13 cellular contexts compared by ENCODE assay signal in the genomic region with DNA sequence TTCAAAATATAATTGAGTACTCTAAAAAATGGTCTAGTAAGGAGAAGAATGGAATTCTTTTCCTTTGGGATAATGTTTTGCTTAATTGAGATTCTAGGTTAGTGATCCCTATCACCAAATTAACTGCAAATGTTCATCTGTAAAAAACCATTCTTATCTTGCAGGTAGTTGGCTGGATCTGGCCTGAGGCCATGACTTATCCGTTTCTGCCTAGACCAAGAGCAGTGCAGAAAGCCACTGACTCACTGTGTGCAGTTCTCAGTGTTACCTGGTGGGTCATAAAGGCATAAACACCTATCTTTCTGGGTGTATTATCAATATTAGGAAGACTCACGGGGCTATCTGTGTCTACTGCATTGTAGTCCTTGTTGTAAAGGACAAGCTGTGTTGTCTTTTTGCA. TPM values are rescaled to one million over a fixed set of nuclear protein-coding genes. Genes with fewer than 3 reads are reported as not detected.
A peak's percentile ranks its signal among the peaks of the same experiment; 100 is the strongest.
DNase-seq lines count a peak whose midpoint lies in the region; ATAC-seq and TF ChIP-seq lines count a peak whose summit lies in the region.
"Had no signal": no experiment of that assay in that cellular context is flagged by ENCODE, and none has a peak within 500 bp of the region (broad histone marks: within the 10 kb centered on the region; RNA-seq: fewer than 3 reads in every experiment).

No MANE protein-coding gene starts in this region.

- peaks cover 0 to 4% (median 0%) of the 10 kb centered on the region in 8 donors for H3K9me3 Mint-ChIP-seq in CD4-positive, alpha-beta memory T cell
- no peaks in the 10 kb centered on the region for H3K9me3 Mint-ChIP-seq in activated CD8-positive, alpha-beta T cell treated with anti-CD3 and anti-CD28 coated beads, Interleukin-2, amount 10 ng/mL, durations not matched to agents 7 days and 5 days (ENCODE audit: insufficient read depth)

- H3K36me3 ChIP-seq in CD4-positive, alpha-beta memory T cell (ENCODE audit: insufficient read depth, low read length) = peaks cover 22% of the 10 kb centered on the region
- H3K36me3 ChIP-seq in IMR-90 (ENCODE audit: control insufficient read depth, insufficient read depth, low read length) (no peaks in the 10 kb centered on the region), mesendoderm (ENCODE audit: control insufficient read depth, insufficient read depth, low read length) (no peaks in the 10 kb centered on the region)
- H3K36me3 ChIP-seq: thoracic aorta had no signal

- CTCF ChIA-PET in CD4-positive, alpha-beta memory T cell (lab: Charles Lee; ENCODE audit: partially characterized antibody) = interaction anchor here (1.1 to 15.0 kb wide), 13 partner anchors 10 to 101 kb away, joined by 3 to 245 read pairs (median 6); a partner anchor contains a TSS
- CTCF ChIA-PET in IMR-90 (lab: Yijun Ruan, JAX) = interaction anchor here (1.2 kb wide), 1 partner anchor 66 kb away, joined by 3 read pairs; no protein-coding TSS in a partner anchor
- CTCF ChIA-PET in activated CD8-positive, alpha-beta T cell treated with anti-CD3 and anti-CD28 coated beads, Interleukin-2, amount 10 ng/mL, durations not matched to agents 7 days and 5 days (lab: Charles Lee) = interaction anchor here (0.6 to 19.1 kb wide), 12 partner anchors 9 to 145 kb away, joined by 3 to 433 read pairs (median 6); a partner anchor contains a TSS

- H3K27ac Mint-ChIP-seq in CD4-positive, alpha-beta memory T cell = peak overlapping the region; percentile 60 to 95 (median 68)
- H3K27ac Mint-ChIP-seq in activated CD8-positive, alpha-beta T cell treated with anti-CD3 and anti-CD28 coated beads, Interleukin-2, amount 10 ng/mL, durations not matched to agents 7 days and 5 days = peak overlapping the region; percentile 51

- peak overlapping the region in 1 of 2 donors; percentile 26 for H3K4me3 ChIP-seq in CD4-positive, alpha-beta memory T cell (ENCODE audit: low read length in 2 of 2)
- H3K4me3 ChIP-seq in IMR-90 (ENCODE audit: insufficient read depth, low read depth, low read length) (no peak overlapping the region), mesendoderm (ENCODE audit: low read length) (no peak overlapping the region)
- H3K4me3 ChIP-seq: thoracic aorta had no signal

- H3K79me1 ChIP-seq in IMR-90 (ENCODE audit: low read depth in 1 of 2, low read length in 2 of 2) = no peaks in the 10 kb centered on the region
- H3K79me1 ChIP-seq in mesendoderm (ENCODE audit: low read length) = no peaks in the 10 kb centered on the region

- H4K8ac ChIP-seq in IMR-90 (ENCODE audit: low read depth in 2 of 2, low read length in 2 of 2) = no peak overlapping the region
- H4K8ac ChIP-seq in mesendoderm (ENCODE audit: low read depth, low read length) = no peak overlapping the region

- H3K18ac ChIP-seq in IMR-90 (ENCODE audit: low read depth, low read length) (no peak overlapping the region), mesendoderm (ENCODE audit: low read length) (no peak overlapping the region)

- H3K27me3 Mint-ChIP-seq in CD4-positive, alpha-beta memory T cell = peaks cover 0 to 1% of the 10 kb centered on the region in 2 donors
- no peaks in the 10 kb centered on the region for H3K27me3 Mint-ChIP-seq in activated CD8-positive, alpha-beta T cell treated with anti-CD3 and anti-CD28 coated beads, Interleukin-2, amount 10 ng/mL, durations not matched to agents 7 days and 5 days (ENCODE audit: low read depth)

- H2AK9ac ChIP-seq in IMR-90 (replicated peaks; ENCODE audit: low read depth, low read length, poor library complexity) = no peak overlapping the region

- H4K20me1 ChIP-seq in IMR-90 (ENCODE audit: insufficient read depth, low read length) = no peaks in the 10 kb centered on the region

- intact Hi-C loops in CD4-positive, alpha-beta memory T cell (cut with micrococcal nuclease) = loop anchor here (1.0 kb wide), 2 partner anchors 9 to 15 kb away; no protein-coding TSS in a partner anchor
- intact Hi-C loops in IMR-90 (cut with micrococcal nuclease) = no loop called here

- no peaks in the 10 kb centered on the region for H3K27me3 ChIP-seq in CD4-positive, alpha-beta memory T cell (ENCODE audit: insufficient read depth, low read length)
- no peaks in the 10 kb centered on the region for H3K27me3 ChIP-seq in IMR-90 (ENCODE audit: control insufficient read depth, insufficient read depth, low read length)
- no peaks in the 10 kb centered on the region for H3K27me3 ChIP-seq in mesendoderm (ENCODE audit: insufficient read depth, low read length, poor library complexity)

- peak overlapping the region; percentile 35 for H3K27ac ChIP-seq in CD4-positive, alpha-beta memory T cell (ENCODE audit: low read depth, low read length)
- H3K27ac ChIP-seq in IMR-90 (ENCODE audit: insufficient read depth, low read length) = no peak overlapping the region
- no peak overlapping the region for H3K27ac ChIP-seq in mesendoderm (ENCODE audit: low read depth, low read length)
- H3K27ac ChIP-seq: thoracic aorta had no signal

- peaks cover 59 to 91% (median 75%) of the 10 kb centered on the region in 4 donors for H3K4me1 Mint-ChIP-seq in CD4-positive, alpha-beta memory T cell
- peaks cover 82% of the 10 kb centered on the region for H3K4me1 Mint-ChIP-seq in activated CD8-positive, alpha-beta T cell treated with anti-CD3 and anti-CD28 coated beads, Interleukin-2, amount 10 ng/mL, durations not matched to agents 7 days and 5 days (ENCODE audit: low read depth)

- no TSS peak for BruUV-seq in IMR-90 (replicated peaks; lab: Mats Ljungman, UMichigan)

- peaks cover 97% of the 10 kb centered on the region for H3K4me1 ChIP-seq in CD4-positive, alpha-beta memory T cell (ENCODE audit: insufficient read depth, low read length)
- H3K4me1 ChIP-seq in IMR-90 (ENCODE audit: control insufficient read depth, insufficient read depth, low read length) (peaks cover 13% of the 10 kb centered on the region), mesendoderm (ENCODE audit: control insufficient read depth, low read depth, low read length) (peaks cover 10% of the 10 kb centered on the region)

- no peak for TF ChIP-seq CTCF in IMR-90 (conservative IDR thresholded peaks at IDR 0.05; ENCODE audit: low read depth, low read length)

- H3K4me3 Mint-ChIP-seq in CD4-positive, alpha-beta memory T cell = peak overlapping the region; percentile 69 to 94 (median 84)
- H3K4me3 Mint-ChIP-seq in activated CD8-positive, alpha-beta T cell treated with anti-CD3 and anti-CD28 coated beads, Interleukin-2, amount 10 ng/mL, durations not matched to agents 7 days and 5 days = peak overlapping the region; percentile 58

- H4K91ac ChIP-seq in IMR-90 (ENCODE audit: insufficient read depth, low read depth, low read length) = no peak overlapping the region

- H3K23ac ChIP-seq in IMR-90 (ENCODE audit: low read depth, low read length) (no peak overlapping the region), mesendoderm (ENCODE audit: low read length) (no peak overlapping the region)

- peaks cover 57 to 66% of the 10 kb centered on the region in 2 donors for H3K36me3 Mint-ChIP-seq in CD4-positive, alpha-beta memory T cell
- H3K36me3 Mint-ChIP-seq in activated CD8-positive, alpha-beta T cell treated with anti-CD3 and anti-CD28 coated beads, Interleukin-2, amount 10 ng/mL, durations not matched to agents 7 days and 5 days (ENCODE audit: low read depth) = peaks cover 73% of the 10 kb centered on the region

- no peak overlapping the region for H3K9ac ChIP-seq in IMR-90 (ENCODE audit: low read depth, low read length)
- H3K9ac ChIP-seq in mesendoderm (ENCODE audit: low read length) = no peak overlapping the region

- POLR2A ChIA-PET in CD4-positive, alpha-beta memory T cell (lab: Charles Lee; ENCODE audit: partially characterized antibody) = interaction anchor here (3.9 to 22.9 kb wide), 4 partner anchors 11 to 67 kb away, joined by 35 to 1351 read pairs (median 414); a partner anchor contains a TSS
- POLR2A ChIA-PET in IMR-90 (lab: Charles Lee; ENCODE audit: unreplicated experiment) = no interaction called here
- POLR2A ChIA-PET in activated CD8-positive, alpha-beta T cell treated with anti-CD3 and anti-CD28 coated beads, Interleukin-2, amount 10 ng/mL, durations not matched to agents 7 days and 5 days (lab: Charles Lee) = interaction anchor here (0.6 to 5.4 kb wide), 7 partner anchors 9 to 68 kb away, joined by 3 to 33 read pairs (median 6); a partner anchor contains a TSS

- H2BK5ac ChIP-seq in IMR-90 (ENCODE audit: low read depth, low read length, poor library complexity, severe bottlenecking) (no peak overlapping the region), mesendoderm (ENCODE audit: low read length) (no peak overlapping the region)

- peak in 1 of 5 donors; percentile 70 for DNase-seq in CD4-positive, alpha-beta memory T cell
- DNase-seq in IMR-90 (no peak), mesendoderm (peak; percentile 58), NCI-H2107 treated with DMSO at 0.1 percent for 48 hours (lab: John Stamatoyannopoulos, UW; ENCODE audit: unreplicated experiment) (no peak), NCI-H82 treated with DMSO at 0.1 percent for 48 hours (lab: John Stamatoyannopoulos, UW; ENCODE audit: unreplicated experiment) (no peak)
- peak; percentile 46 for DNase-seq in activated CD8-positive, alpha-beta T cell treated with anti-CD3 and anti-CD28 coated beads, Interleukin-2, amount 10 ng/mL, durations not matched to agents 7 days and 5 days
- DNase-seq: amniotic stem cell, dermis blood vessel endothelial cell, NCI-H1048, Right ventricle myocardium superior had no signal

- peaks cover 7% of the 10 kb centered on the region for H3K9me1 ChIP-seq in IMR-90 (ENCODE audit: insufficient read depth, low read length)

- no peak overlapping the region for H2BK20ac ChIP-seq in IMR-90 (ENCODE audit: low read depth, low read length)

- in situ Hi-C loops in IMR-90 (cut with MboI; ENCODE audit: low sequenced_read_pairs) = no loop called here

- H4K5ac ChIP-seq in IMR-90 (ENCODE audit: low read depth, low read length) (no peak overlapping the region), mesendoderm (ENCODE audit: low read length) (no peak overlapping the region)

- no peak for ATAC-seq in IMR-90 (ENCODE audit: low read depth)
- ATAC-seq in activated CD8-positive, alpha-beta T cell treated with anti-CD3 and anti-CD28 coated beads, Interleukin-2, amount 10 ng/mL, durations not matched to agents 7 days and 5 days = no peak
- no peak for ATAC-seq in HG03045 (IDR thresholded peaks at IDR 0.05; ENCODE audit: unreplicated experiment)
- ATAC-seq in GM21528 (IDR thresholded peaks at IDR 0.05; ENCODE audit: low FRiP score, unreplicated experiment) = no peak

- peak overlapping the region; percentile 33; the same call in 1 of the 2 replicates for H2AK5ac ChIP-seq in IMR-90 (ENCODE audit: low read depth, low read length)
- no peak overlapping the region for H2AK5ac ChIP-seq in mesendoderm (ENCODE audit: low read length)

- H3K56ac ChIP-seq in IMR-90 (ENCODE audit: extremely low read depth, insufficient read depth, low read length) (no peak overlapping the region), mesendoderm (ENCODE audit: low read length) (no peak overlapping the region)

- WGBS in IMR-90 (ENCODE audit: extremely low coverage in 2 of 2, insufficient read length in 1 of 2), 2 experiments = no CpG with 5 or more reads among the region's 2 CpGs
- WGBS in mesendoderm (ENCODE audit: extremely low coverage, insufficient coverage, low lambda C conversion rate) = no CpG with 5 or more reads among the region's 2 CpGs

- H2AFZ ChIP-seq in IMR-90 (replicated peaks; ENCODE audit: low read length, poor library complexity) = no peak overlapping the region

- dilution Hi-C loops in IMR-90 (cut with HindIII; ENCODE audit: low sequenced_read_pairs, unreplicated experiment) = no loop called here

- no peak overlapping the region for H3K14ac ChIP-seq in IMR-90 (replicated peaks; ENCODE audit: low read depth, low read length)

- TF ChIP-seq RAD21 in IMR-90 (IDR thresholded peaks at IDR 0.05; ENCODE audit: low read length) = no peak

- no peaks in the 10 kb centered on the region for H3K79me2 ChIP-seq in mesendoderm (ENCODE audit: control insufficient read depth, insufficient read depth, low read length)

- H2BK120ac ChIP-seq in IMR-90 (ENCODE audit: low read depth, low read length) = no peak overlapping the region
- H2BK120ac ChIP-seq in mesendoderm (ENCODE audit: low read depth, low read length) = no peak overlapping the region

- H3K4me2 ChIP-seq in IMR-90 (ENCODE audit: low read depth, low read length) (no peak overlapping the region), mesendoderm (ENCODE audit: low read length) (no peak overlapping the region)

- TF ChIP-seq POLR2A in IMR-90 (IDR thresholded peaks at IDR 0.05; ENCODE audit: low read depth, low read length) = no peak

- H2BK15ac ChIP-seq in IMR-90 (ENCODE audit: low read depth, low read length) (no peak overlapping the region), mesendoderm (replicated peaks; ENCODE audit: low read depth) (no peak overlapping the region)

- H3K4ac ChIP-seq in IMR-90 (ENCODE audit: low read depth, low read length) (no peak overlapping the region), mesendoderm (ENCODE audit: low read depth, low read length) (no peak overlapping the region)

- no peaks in the 10 kb centered on the region for H3K9me3 ChIP-seq in CD4-positive, alpha-beta memory T cell (ENCODE audit: control insufficient read depth in 1 of 2, low read length in 2 of 2)
- no peaks in the 10 kb centered on the region for H3K9me3 ChIP-seq in IMR-90 (ENCODE audit: control insufficient read depth, insufficient read depth, low read length)
- H3K9me3 ChIP-seq: thoracic aorta had no signal

RNA-seq across cellular contexts. Expression of a gene that starts 10.8 kb away (rescaled TPM):
- 100 to 1,000 TPM; 420 to 432 TPM for total RNA-seq in CD4-positive, alpha-beta memory T cell
- 100 to 1,000 TPM; 431 to 458 TPM for polyA plus RNA-seq in CD4-positive, alpha-beta memory T cell
- total RNA-seq in IMR-90 (2012; rRNA removed) = 0.83 and 1.1 TPM in 2 replicates
- 0.87 and 1.2 TPM in 2 replicates for polyA plus RNA-seq in IMR-90 (2012; rRNA removed)
- polyA plus RNA-seq in IMR-90 (2012; cell fraction: cytosol; rRNA removed) = 0.71 and 0.74 TPM in 2 replicates
- polyA plus RNA-seq in IMR-90 (2012; cell fraction: nucleus; rRNA removed; ENCODE audit: low replicate concordance) = 0.82 and 2.2 TPM in 2 replicates
- 100 to 1,000 TPM; 154 to 156 TPM for total RNA-seq in activated CD8-positive, alpha-beta T cell treated with anti-CD3 and anti-CD28 coated beads, Interleukin-2, amount 10 ng/mL, durations not matched to agents 7 days and 5 days
- 2.4 TPM for polyA plus RNA-seq in mesendoderm (2013, experiment 1 of 2)
- 2.5 TPM for polyA plus RNA-seq in mesendoderm (2013, experiment 2 of 2)

Comparison
In these comparisons a context has a peak if more than half of its experiments do, and no peak if none do; other contexts are left out.
1. DNase-seq: peak in activated CD8-positive, alpha-beta T cell treated with anti-CD3 and anti-CD28 coated beads, Interleukin-2, amount 10 ng/mL, durations not matched to agents 7 days and 5 days (single experiment) and mesendoderm (single experiment); none in IMR-90 (single experiment), NCI-H2107 treated with DMSO at 0.1 percent for 48 hours (single experiment) and NCI-H82 treated with DMSO at 0.1 percent for 48 hours (single experiment).
2. RNA of a gene that starts 10.8 kb away (total RNA-seq): 420 to 432 TPM in CD4-positive, alpha-beta memory T cell and 154 to 156 TPM in activated CD8-positive, alpha-beta T cell treated with anti-CD3 and anti-CD28 coated beads, Interleukin-2, amount 10 ng/mL, durations not matched to agents 7 days and 5 days; 0.83 to 1.1 TPM in IMR-90; every median in the first group is over 10 times any median in the second.